29 cellular contexts compared by ENCODE assay signal in genomic region chr4:68366600-68366999, GRCh38.
"Had no signal": no experiment of that assay in that cellular context is flagged by ENCODE, and none has a peak within 500 bp of the region (broad histone marks: within the 10 kb centered on the region; RNA-seq: fewer than 3 reads in every experiment).

No MANE protein-coding gene starts in this region.

- H3K27me3 Mint-ChIP-seq: type B pancreatic cell had no signal

- H3K36me3 ChIP-seq: ovary, prostate gland, right atrium auricular region, thoracic aorta had no signal

- H3K4me1 Mint-ChIP-seq: natural killer cell had no signal

- DNase-seq: activated CD4-positive, alpha-beta T cell treated with anti-CD3 and anti-CD28 coated beads for 36 hours; activated CD4-positive, alpha-beta T cell treated with anti-CD3 and anti-CD28 coated beads, Interleukin-2, amount 50 U/mL, for 4 hours; activated CD8-positive, alpha-beta memory T cell treated with anti-CD3 and anti-CD28 coated beads for 24 hours; activated CD8-positive, alpha-beta memory T cell treated with anti-CD3 and anti-CD28 coated beads, Interleukin-2, amount 50 U/mL, for 4 hours; activated naive CD4-positive, alpha-beta T cell; activated T-cell treated with anti-CD3 and anti-CD28 coated beads, Interleukin-2, amount 50 U/mL, for 24 hours; amniotic stem cell; dermis blood vessel endothelial cell; effector CD8-positive, alpha-beta T cell; foreskin melanocyte; glutamatergic neuron; immature natural killer cell; left ventricle myocardium superior; mammary epithelial cell; midbrain; natural killer cell; ovary; stimulated activated CD4-positive, alpha-beta T cell treated with anti-CD3 and anti-CD28 coated beads, Interleukin-4, amount 100 ng/mL, for 24 hours; stimulated activated naive CD4-positive, alpha-beta T cell treated with Interleukin-2 at 50 U/mL for 16 hours; T1000 had no signal

- ATAC-seq: activated CD4-positive, alpha-beta T cell treated with anti-CD3 and anti-CD28 coated beads for 36 hours; left ventricle myocardium superior; natural killer cell; WTC11 had no signal

- H3K27ac ChIP-seq: hepatocyte, ovary, prostate gland, right atrium auricular region, thoracic aorta had no signal

- H3K4me3 ChIP-seq: hepatocyte, ovary, prostate gland, right atrium auricular region, thoracic aorta had no signal

- H3K36me3 Mint-ChIP-seq: immature natural killer cell, natural killer cell, type B pancreatic cell had no signal

- H3K9me3 ChIP-seq: ovary, prostate gland, right atrium auricular region, thoracic aorta had no signal

- H3K27me3 ChIP-seq: hepatocyte, ovary, right atrium auricular region had no signal

- H3K4me1 ChIP-seq: prostate gland, right atrium auricular region had no signal

- H3K27ac Mint-ChIP-seq: activated CD4-positive, alpha-beta T cell treated with anti-CD3 and anti-CD28 coated beads for 36 hours; activated naive CD8-positive, alpha-beta T cell; activated T-cell treated with anti-CD3 and anti-CD28 coated beads, Interleukin-2, amount 50 U/mL, for 24 hours; activated T-helper 2 cell treated with anti-CD3 and anti-CD28 coated beads, Interferon-gamma antibody, Interleukin-2, Interleukin-4, amounts not matched to agents 10 μg/mL and 5 μg/mL and 100 μg/mL, durations not matched to agents 14 hours and 24 hours and 36 hours; immature natural killer cell; natural killer cell; T-helper 1 cell treated with Interleukin-12 subunit alpha and Interleukin-12 subunit beta and Interleukin-4 antibody, amounts not matched to agents 30 μg/mL and 1 μg/mL, for 36 hours; type B pancreatic cell; WTC11 had no signal

- H3K4me3 Mint-ChIP-seq: activated CD4-positive, alpha-beta T cell treated with anti-CD3 and anti-CD28 coated beads for 36 hours; activated naive CD8-positive, alpha-beta T cell; activated T-cell treated with anti-CD3 and anti-CD28 coated beads, Interleukin-2, amount 50 U/mL, for 24 hours; immature natural killer cell; natural killer cell; T-helper 1 cell treated with Interleukin-12 subunit alpha and Interleukin-12 subunit beta and Interleukin-4 antibody, amounts not matched to agents 30 μg/mL and 1 μg/mL, for 36 hours; type B pancreatic cell; WTC11 had no signal

- H3K9me3 Mint-ChIP-seq: activated T-cell treated with anti-CD3 and anti-CD28 coated beads, Interleukin-2, amount 50 U/mL, for 24 hours; activated T-helper 2 cell treated with anti-CD3 and anti-CD28 coated beads, Interferon-gamma antibody, Interleukin-2, Interleukin-4, amounts not matched to agents 10 μg/mL and 5 μg/mL and 100 μg/mL, durations not matched to agents 14 hours and 24 hours and 36 hours; immature natural killer cell; natural killer cell; T-helper 1 cell treated with Interleukin-12 subunit alpha and Interleukin-12 subunit beta and Interleukin-4 antibody, amounts not matched to agents 30 μg/mL and 1 μg/mL, for 36 hours had no signal
